27 cellular contexts compared by ENCODE assay signal in genomic region chr10:11655839-11656238, GRCh38.
DNase-seq lines count a peak whose midpoint lies in the region; ATAC-seq and TF ChIP-seq lines count a peak whose summit lies in the region.
"Had no signal": no experiment of that assay in that cellular context is flagged by ENCODE, and none has a peak within 500 bp of the region (broad histone marks: within the 10 kb centered on the region; RNA-seq: fewer than 3 reads in every experiment).

No MANE protein-coding gene starts in this region.

- H3K4me1 Mint-ChIP-seq in nephron progenitor cell = peaks cover 9% of the 10 kb centered on the region
- H3K4me1 Mint-ChIP-seq: central memory CD8-positive, alpha-beta T cell had no signal

- H3K27ac ChIP-seq in ACC112 (ENCODE audit: low read depth, low read length) (no peak overlapping the region), brain microvascular endothelial cell (no peak overlapping the region)
- H3K27ac ChIP-seq: BLaER1, epithelial cell of prostate, heart left ventricle, parathyroid adenoma, right atrium auricular region, upper lobe of right lung had no signal

- H3K9me3 Mint-ChIP-seq in nephron progenitor cell = no peaks in the 10 kb centered on the region
- H3K9me3 Mint-ChIP-seq: central memory CD8-positive, alpha-beta T cell; natural killer cell treated with Interleukin-12 subunit alpha and Interleukin-12 subunit beta and Interleukin-15 and Interleukin-18, amount 100 ng/mL, for 72 hours had no signal

- H2AFZ ChIP-seq in ACC112 (ENCODE audit: low read length, unreplicated experiment) = peak overlapping the region; percentile 76
- H2AFZ ChIP-seq: parathyroid adenoma had no signal

- in situ Hi-C loops in brain microvascular endothelial cell (cut with HindIII; ENCODE audit: low pct_ligation_motif_present, low sequenced_read_pairs) = no loop called here

- H3K27me3 Mint-ChIP-seq in nephron progenitor cell (ENCODE audit: low read depth, poor library complexity) = no peaks in the 10 kb centered on the region
- H3K27me3 Mint-ChIP-seq: activated naive CD8-positive, alpha-beta T cell had no signal

- TF ChIP-seq CTCF in brain microvascular endothelial cell (IDR thresholded peaks at IDR 0.05; ENCODE audit: low read depth, low read length, missing control alignments) (no peak), nephron progenitor cell (IDR thresholded peaks at IDR 0.05) (no peak)

- no peak overlapping the region for H3K4me3 ChIP-seq in ACC112 (ENCODE audit: low read depth, low read length)
- H3K4me3 ChIP-seq in brain microvascular endothelial cell (ENCODE audit: low read depth, low read length) = no peak overlapping the region
- H3K4me3 ChIP-seq: BLaER1, heart left ventricle, right atrium auricular region, upper lobe of right lung had no signal

- H3K4me1 ChIP-seq in ACC112 (ENCODE audit: control insufficient read depth, insufficient read depth, low read length, unreplicated experiment) = peaks cover 8% of the 10 kb centered on the region
- H3K4me1 ChIP-seq: parathyroid adenoma, right atrium auricular region, upper lobe of right lung had no signal

- intact Hi-C loops in head of caudate nucleus (cut with DNase I) = no loop called here

- no peak for ATAC-seq in HG02642 (IDR thresholded peaks at IDR 0.05; ENCODE audit: poor library complexity, unreplicated experiment)
- ATAC-seq: activated CD4-positive, alpha-beta T cell treated with anti-CD3 and anti-CD28 coated beads for 36 hours; activated CD8-positive, alpha-beta T cell treated with anti-CD3 and anti-CD28 coated beads, Interleukin-2, amount 10 ng/mL, durations not matched to agents 7 days and 5 days; heart left ventricle; natural killer cell treated with Interleukin-12 subunit alpha and Interleukin-12 subunit beta and Interleukin-15 and Interleukin-18, amount 100 ng/mL, for 72 hours; upper lobe of right lung had no signal

- TF ChIP-seq EP300 in Ishikawa (IDR thresholded peaks at IDR 0.05; ENCODE audit: borderline replicate concordance) = no peak

- DNase-seq in brain microvascular endothelial cell = peak; percentile 42
- DNase-seq in nephron progenitor cell = no peak
- no peak for DNase-seq in head of caudate nucleus
- DNase-seq in DMS114 treated with DMSO at 0.1 percent for 48 hours (lab: John Stamatoyannopoulos, UW; ENCODE audit: unreplicated experiment) = no peak
- DNase-seq in NOMO-1 (lab: John Stamatoyannopoulos, UW; ENCODE audit: unreplicated experiment in 2 of 2) = no peak
- DNase-seq: activated CD4-positive, alpha-beta T cell treated with anti-CD3 and anti-CD28 coated beads for 36 hours; activated CD8-positive, alpha-beta T cell treated with anti-CD3 and anti-CD28 coated beads, Interleukin-2, amount 10 ng/mL, durations not matched to agents 7 days and 5 days; activated effector memory CD4-positive, alpha-beta T cell treated with Interleukin-2 at 50 U/mL for 16 hours; aorta; DND-41; heart left ventricle; MM.1S; NCI-H1436; NCI-H2107; stimulated activated CD4-positive, alpha-beta T cell treated with anti-CD3 and anti-CD28 coated beads, Interleukin-12 subunit alpha, Interleukin-12 subunit beta, amount 100 ng/mL, for 4 hours; stimulated activated CD4-positive, alpha-beta T cell treated with anti-CD3 and anti-CD28 coated beads, Interleukin-4, amount 100 ng/mL, for 1 hour; upper lobe of right lung had no signal

- no peaks in the 10 kb centered on the region for H3K36me3 Mint-ChIP-seq in nephron progenitor cell (ENCODE audit: low read depth)
- H3K36me3 Mint-ChIP-seq: activated naive CD8-positive, alpha-beta T cell; natural killer cell treated with Interleukin-12 subunit alpha and Interleukin-12 subunit beta and Interleukin-15 and Interleukin-18, amount 100 ng/mL, for 72 hours had no signal

- H3K27me3 ChIP-seq in ACC112 (ENCODE audit: insufficient read depth, low read length) (peaks cover 6% of the 10 kb centered on the region; the same call in 1 of the 2 replicates), brain microvascular endothelial cell (replicated peaks) (no peaks in the 10 kb centered on the region)
- H3K27me3 ChIP-seq: BLaER1, right atrium auricular region, upper lobe of right lung had no signal

- peak overlapping the region; percentile 36 for H3K27ac Mint-ChIP-seq in nephron progenitor cell
- H3K27ac Mint-ChIP-seq: activated CD4-positive, alpha-beta T cell treated with anti-CD3 and anti-CD28 coated beads for 36 hours; activated CD8-positive, alpha-beta T cell treated with anti-CD3 and anti-CD28 coated beads, Interleukin-2, amount 10 ng/mL, durations not matched to agents 7 days and 5 days; activated naive CD8-positive, alpha-beta T cell; natural killer cell treated with Interleukin-12 subunit alpha and Interleukin-12 subunit beta and Interleukin-15 and Interleukin-18, amount 100 ng/mL, for 72 hours had no signal

- H3K36me3 ChIP-seq in ACC112 (ENCODE audit: insufficient read depth, low read length) (no peaks in the 10 kb centered on the region), brain microvascular endothelial cell (replicated peaks) (no peaks in the 10 kb centered on the region)
- H3K36me3 ChIP-seq: BLaER1, heart left ventricle, right atrium auricular region, upper lobe of right lung had no signal

- H3K79me2 ChIP-seq in ACC112 (ENCODE audit: control insufficient read depth, insufficient read depth, low read length, unreplicated experiment) = no peaks in the 10 kb centered on the region
- H3K79me2 ChIP-seq: parathyroid adenoma had no signal

- no peak overlapping the region for H3K4me3 Mint-ChIP-seq in nephron progenitor cell
- H3K4me3 Mint-ChIP-seq: activated CD4-positive, alpha-beta T cell treated with anti-CD3 and anti-CD28 coated beads for 36 hours; activated CD8-positive, alpha-beta T cell treated with anti-CD3 and anti-CD28 coated beads, Interleukin-2, amount 10 ng/mL, durations not matched to agents 7 days and 5 days; activated naive CD8-positive, alpha-beta T cell; central memory CD8-positive, alpha-beta T cell; natural killer cell treated with Interleukin-12 subunit alpha and Interleukin-12 subunit beta and Interleukin-15 and Interleukin-18, amount 100 ng/mL, for 72 hours had no signal

- TF ChIP-seq RAD21 in Ishikawa (IDR thresholded peaks at IDR 0.05; ENCODE audit: low read depth) = no peak

TF ChIP-seq in Ishikawa, 13 proteins besides CTCF, POLR2A, EP300 and RAD21:
- no peak for TF ChIP-seq YY1 (IDR thresholded peaks at IDR 0.05; ENCODE audit: low read depth)
- TF ChIP-seq USF1 (IDR thresholded peaks at IDR 0.05) = peak; percentile 27; the same call in 1 of the 2 replicates
- no peak for TF ChIP-seq REST (IDR thresholded peaks at IDR 0.05; ENCODE audit: low read depth)
- TF ChIP-seq NFIC (IDR thresholded peaks at IDR 0.05) = no peak
- TF ChIP-seq TCF12 (IDR thresholded peaks at IDR 0.05; ENCODE audit: low read depth) = no peak
- no peak for TF ChIP-seq FOXM1 (IDR thresholded peaks at IDR 0.05; ENCODE audit: borderline replicate concordance, low read depth)
